9 cellular contexts compared by ENCODE assay signal in genomic region chr1:156055343-156055645, GRCh38. TPM values are rescaled to one million over a fixed set of nuclear protein-coding genes. Genes with fewer than 3 reads are reported as not detected.
DNase-seq lines count a peak whose midpoint lies in the region; ATAC-seq and TF ChIP-seq lines count a peak whose summit lies in the region.
"Had no signal": no experiment of that assay in that cellular context is flagged by ENCODE, and none has a peak within 500 bp of the region (broad histone marks: within the 10 kb centered on the region; RNA-seq: fewer than 3 reads in every experiment).

No MANE protein-coding gene starts in this region.

- no peaks in the 10 kb centered on the region for H3K9me2 ChIP-seq in PC-9 (ENCODE audit: insufficient read depth)

- intact Hi-C loops in CD8-positive, alpha-beta T cell (cut with DNase I, micrococcal nuclease): loop anchor here (10.0 kb wide), 2 partner anchors 690 to 780 kb away; partner anchors contain the start of genes CLK2 (in 1 of the 2), HCN3 (in 1 of the 2) and MRPL24 (in 1 of the 2)
- intact Hi-C loops in PC-9 (cut with micrococcal nuclease; ENCODE audit: unreplicated experiment): no loop called here
- intact Hi-C loops in ovary (cut with DNase I): loop anchor here in 1 of 4 donors (2.0 kb wide), 1 partner anchor 26 kb away; no protein-coding TSS in a partner anchor

- H3K36me3 ChIP-seq in CD8-positive, alpha-beta T cell (ENCODE audit: insufficient read depth, low read length): no peaks in the 10 kb centered on the region
- H3K36me3 ChIP-seq in PC-9 (ENCODE audit: low read depth) (no peaks in the 10 kb centered on the region), ovary (no peaks in the 10 kb centered on the region)

- BruUV-seq in PC-9 (replicated peaks; lab: Mats Ljungman, UMichigan): no TSS peak

- H3K9me3 ChIP-seq in CD8-positive, alpha-beta T cell (ENCODE audit: low read length): no peaks in the 10 kb centered on the region
- H3K9me3 ChIP-seq in PC-9 (ENCODE audit: insufficient read depth, low read depth): no peaks in the 10 kb centered on the region
- H3K9me3 ChIP-seq in ovary: no peaks in the 10 kb centered on the region

- H2AFZ ChIP-seq in PC-9: peak overlapping the region; percentile 94

- peak overlapping the region; percentile 92 for H3K4me3 Mint-ChIP-seq in CD8-positive, alpha-beta T cell

- H3K27ac Mint-ChIP-seq in CD8-positive, alpha-beta T cell: peak overlapping the region; percentile 84

- H3K4me1 Mint-ChIP-seq in CD8-positive, alpha-beta T cell (ENCODE audit: low read depth): peaks cover 31% of the 10 kb centered on the region

- POLR2A ChIA-PET in CD8-positive, alpha-beta T cell (lab: Charles Lee): no interaction called here
- POLR2A ChIA-PET in PC-9 (lab: Charles Lee; ENCODE audit: unreplicated experiment): no interaction called here

- H4K20me1 ChIP-seq in PC-9 (ENCODE audit: insufficient read depth): 0 out of 2 replicates have a peak, but pooled peaks cover 6% of the 10 kb centered on the region

- CTCF ChIA-PET in CD8-positive, alpha-beta T cell (lab: Charles Lee): no interaction called here
- CTCF ChIA-PET in PC-9 (lab: Charles Lee): no interaction called here

- H3K36me3 Mint-ChIP-seq in CD8-positive, alpha-beta T cell: peaks cover 32% of the 10 kb centered on the region

- H3K27me3 Mint-ChIP-seq in CD8-positive, alpha-beta T cell (ENCODE audit: low read depth): no peaks in the 10 kb centered on the region

- peak overlapping the region; percentile 96 for H3K4me3 ChIP-seq in CD8-positive, alpha-beta T cell (ENCODE audit: low read depth, low read length)
- H3K4me3 ChIP-seq in PC-9 (peak overlapping the region; percentile 84), ovary (peak overlapping the region; percentile 83)

- TF ChIP-seq CTCF in CD8-positive, alpha-beta T cell (IDR thresholded peaks at IDR 0.05): no peak
- no peak for TF ChIP-seq CTCF in PC-9 (conservative IDR thresholded peaks at IDR 0.05)
- TF ChIP-seq CTCF in ovary (IDR thresholded peaks at IDR 0.05): no peak

- DNase-seq in CD8-positive, alpha-beta T cell: no peak
- DNase-seq in PC-9 (no peak), epithelial cell of prostate (ENCODE audit: low read depth, low spot score) (no peak), ovary (no peak), occipital lobe (lab: John Stamatoyannopoulos, UW) (no peak), HCEC 1CT (no peak)

- peaks cover 6% of the 10 kb centered on the region for H3F3A ChIP-seq in PC-9 (ENCODE audit: insufficient read depth, low read depth)

- H3K4me1 ChIP-seq in CD8-positive, alpha-beta T cell (ENCODE audit: insufficient read depth, low read length): peaks cover 11% of the 10 kb centered on the region
- peaks cover 11% of the 10 kb centered on the region; the same call in 1 of the 2 replicates for H3K4me1 ChIP-seq in PC-9 (replicated peaks; ENCODE audit: insufficient read depth)
- H3K4me1 ChIP-seq in ovary (ENCODE audit: insufficient read depth): no peaks in the 10 kb centered on the region

- TF ChIP-seq EP300 in ovary (IDR thresholded peaks at IDR 0.05): no peak

- peak overlapping the region; percentile 54 for H3K27ac ChIP-seq in CD8-positive, alpha-beta T cell (ENCODE audit: low read depth, low read length)
- H3K27ac ChIP-seq in PC-9: no peak overlapping the region
- H3K27ac ChIP-seq in epithelial cell of prostate: peak overlapping the region; percentile 90
- peak overlapping the region in 1 of 2 donors; percentile 24 for H3K27ac ChIP-seq in ovary

- WGBS in ovary, 3 donors: 2 to 3% (median 2%) methylated on average over 7 of the region's 7 CpGs

- no peak for TF ChIP-seq POLR2A in ovary (IDR thresholded peaks at IDR 0.05)

- peaks cover 38% of the 10 kb centered on the region for H3K79me2 ChIP-seq in PC-9 (ENCODE audit: low read depth)

- H3K9me3 Mint-ChIP-seq in CD8-positive, alpha-beta T cell: no peaks in the 10 kb centered on the region

- ATAC-seq in CD8-positive, alpha-beta T cell: no peak
- ATAC-seq in HG03139 (IDR thresholded peaks at IDR 0.05; ENCODE audit: unreplicated experiment): no peak
- no peak for ATAC-seq in GM18861 (IDR thresholded peaks at IDR 0.05; ENCODE audit: unreplicated experiment)

- H3K4me2 ChIP-seq in PC-9: peak overlapping the region; percentile 89

- no peaks in the 10 kb centered on the region for H3K27me3 ChIP-seq in CD8-positive, alpha-beta T cell (ENCODE audit: insufficient read depth, low read length)
- H3K27me3 ChIP-seq in PC-9 (ENCODE audit: insufficient read depth, low read depth) (no peaks in the 10 kb centered on the region), ovary (no peaks in the 10 kb centered on the region)

RNA-seq across cellular contexts. Expression of gene LAMTOR2, which starts 0.7 kb away (rescaled TPM):
- 1 to 10 TPM; 6.7 to 8.3 TPM for total RNA-seq in CD8-positive, alpha-beta T cell
- total RNA-seq in PC-9 (2021): 76.8 and 117 TPM in 2 replicates
- total RNA-seq in ovary: 10 to 100 TPM; 20.1 to 66.1 (median 24.9) TPM
- 10 to 100 TPM; 20.1 to 41.2 TPM for polyA plus RNA-seq in ovary
- 30.7 TPM for total RNA-seq in occipital lobe

RNA-seq across cellular contexts. Expression of gene UBQLN4, which starts 1.7 kb away (rescaled TPM):
- 10 to 100 TPM in 1 of 2 experiments, 1 to 10 TPM in 1; 9.8 to 10.8 TPM for total RNA-seq in CD8-positive, alpha-beta T cell
- 47.4 and 58.4 TPM in 2 replicates for total RNA-seq in PC-9 (2021)
- 10 to 100 TPM; 14.2 to 38.0 (median 26.6) TPM for total RNA-seq in ovary
- polyA plus RNA-seq in ovary: 10 to 100 TPM; 16.3 to 33.9 TPM
- total RNA-seq in occipital lobe: 25.9 TPM

RNA-seq across cellular contexts. Expression of gene RAB25, which starts 5.7 kb away (rescaled TPM):
- total RNA-seq in CD8-positive, alpha-beta T cell: under 1 TPM; 0.38 to 0.86 TPM
- total RNA-seq in PC-9 (2021) (129 and 194 TPM in 2 replicates), ovary (10 to 100 TPM in 1 of 7 donors, 1 to 10 TPM in 4, under 1 TPM in 2; 0.45 to 38.6 (median 3.5) TPM), occipital lobe (not detected)
- under 1 TPM in 1 of 2 donors, not detected in 1; 0.28 TPM for polyA plus RNA-seq in ovary
- total RNA-seq: mesenteric fat pad had no signal

RNA-seq across cellular contexts. Expression of gene MEX3A, which starts 27.0 kb away (rescaled TPM):
- total RNA-seq in CD8-positive, alpha-beta T cell: under 1 TPM; 0.14 to 0.22 TPM
- total RNA-seq in PC-9 (2021): 6.6 and 7.2 TPM in 2 replicates
- total RNA-seq in ovary: 10 to 100 TPM in 4 of 7 donors, 1 to 10 TPM in 3; 3.5 to 12.4 (median 10.2) TPM
- 1 to 10 TPM; 5.6 to 6.6 TPM for polyA plus RNA-seq in ovary
- 42.4 TPM for total RNA-seq in occipital lobe

RNA-seq across cellular contexts. Expression of gene SSR2, which starts 34.5 kb away (rescaled TPM):
- 100 to 1,000 TPM; 208 to 212 TPM for total RNA-seq in CD8-positive, alpha-beta T cell
- 152 and 196 TPM in 2 replicates for total RNA-seq in PC-9 (2021)
- total RNA-seq in ovary: 100 to 1,000 TPM; 261 to 496 (median 272) TPM
- 100 to 1,000 TPM; 465 to 601 TPM for polyA plus RNA-seq in ovary
- 193 TPM for total RNA-seq in occipital lobe
